12 cellular contexts compared by ENCODE assay signal in genomic region chr11:74682731-74683278, GRCh38. TPM values are rescaled to one million over a fixed set of nuclear protein-coding genes. Genes with fewer than 3 reads are reported as not detected.
DNase-seq lines count a peak whose midpoint lies in the region; ATAC-seq and TF ChIP-seq lines count a peak whose summit lies in the region.
"Had no signal": no experiment of that assay in that cellular context is flagged by ENCODE, and none has a peak within 500 bp of the region (broad histone marks: within the 10 kb centered on the region; RNA-seq: fewer than 3 reads in every experiment).

No MANE protein-coding gene starts in this region.

- H3K9me3 ChIP-seq in hepatocyte (ENCODE audit: low read depth) = no peaks in the 10 kb centered on the region
- no peaks in the 10 kb centered on the region for H3K9me3 ChIP-seq in ovary
- no peaks in the 10 kb centered on the region for H3K9me3 ChIP-seq in uterus

- H3K27ac ChIP-seq in hepatocyte (no peak overlapping the region), ovary (peak overlapping the region; percentile 0 to 70), uterus (peak overlapping the region; percentile 93 to 95)

- no peak for TF ChIP-seq POLR2A in ovary (IDR thresholded peaks at IDR 0.05)
- TF ChIP-seq POLR2A in uterus (IDR thresholded peaks at IDR 0.05) = no peak

- no peaks in the 10 kb centered on the region for H3K27me3 ChIP-seq in hepatocyte
- H3K27me3 ChIP-seq in ovary = no peaks in the 10 kb centered on the region
- H3K27me3 ChIP-seq in uterus = no peaks in the 10 kb centered on the region

- no peak for TF ChIP-seq EP300 in ovary (IDR thresholded peaks at IDR 0.05)

- peak overlapping the region; percentile 73 for H3K4me2 ChIP-seq in hepatocyte

- no peak overlapping the region for H3K4me3 ChIP-seq in hepatocyte
- peak overlapping the region; percentile 35 for H3K4me3 ChIP-seq in ovary
- peak overlapping the region in 1 of 2 donors; percentile 37 for H3K4me3 ChIP-seq in uterus

- H3K4me1 ChIP-seq in hepatocyte (ENCODE audit: insufficient read depth) (no peaks in the 10 kb centered on the region), ovary (ENCODE audit: insufficient read depth) (peaks cover 2% of the 10 kb centered on the region), uterus (peaks cover 4 to 31% of the 10 kb centered on the region in 2 donors)

- ATAC-seq in Right ventricle myocardium inferior (no peak), HG02885 (IDR thresholded peaks at IDR 0.05; ENCODE audit: poor library complexity, unreplicated experiment) (no peak), GM21786 (IDR thresholded peaks at IDR 0.05; ENCODE audit: unreplicated experiment) (no peak)

- no peaks in the 10 kb centered on the region for H3K79me2 ChIP-seq in hepatocyte

- intact Hi-C loops in cardiac septum (cut with DNase I) = no loop called here
- intact Hi-C loops in Right ventricle myocardium inferior (cut with DNase I) = no loop called here
- intact Hi-C loops in ovary (cut with DNase I) = no loop called here
- intact Hi-C loops in uterus (cut with DNase I; ENCODE audit: low total_unique reads) = no loop called here

- no peaks in the 10 kb centered on the region for H3K9me2 ChIP-seq in hepatocyte (replicated peaks; ENCODE audit: insufficient read depth)

- no peak overlapping the region for H2AFZ ChIP-seq in hepatocyte

- DNase-seq in cardiac septum (ENCODE audit: low spot score) (peak; percentile 36), Right ventricle myocardium inferior (ENCODE audit: missing footprints) (no peak), hepatocyte (ENCODE audit: low spot score) (no peak), ovary (peak in 2 of 5 donors; percentile 23 to 30), uterus (no peak)
- no peak for DNase-seq in activated T-cell treated with anti-CD3 and anti-CD28 coated beads, Interleukin-2, amount 50 U/mL, for 48 hours
- DNase-seq: activated CD8-positive, alpha-beta memory T cell treated with anti-CD3 and anti-CD28 coated beads, Interleukin-2, amount 50 U/mL, for 48 hours; NCI-H187 treated with DMSO at 0.1 percent for 48 hours; T1000 had no signal

- 91% methylated on average over 14 of the region's 14 CpGs for WGBS in hepatocyte (ENCODE audit: low lambda C conversion rate, missing lambda C conversion rate)
- 84 to 91% (median 89%) methylated on average over 14 of the region's 14 CpGs for WGBS in ovary, 3 donors

- no peaks in the 10 kb centered on the region for H4K20me1 ChIP-seq in hepatocyte (ENCODE audit: insufficient read depth, poor library complexity, severe bottlenecking)

- TF ChIP-seq CTCF in hepatocyte (IDR thresholded peaks at IDR 0.05; ENCODE audit: poor library complexity) = no peak
- TF ChIP-seq CTCF in ovary (IDR thresholded peaks at IDR 0.05) = no peak
- no peak for TF ChIP-seq CTCF in uterus (IDR thresholded peaks at IDR 0.05)

- H3K36me3 ChIP-seq in hepatocyte (replicated peaks; ENCODE audit: insufficient read depth, low read depth) (no peaks in the 10 kb centered on the region), ovary (no peaks in the 10 kb centered on the region), uterus (no peaks in the 10 kb centered on the region)

RNA-seq across cellular contexts. Expression of gene CHRDL2, which starts 48.4 kb away (rescaled TPM):
- total RNA-seq in cardiac septum (4.9 TPM), Right ventricle myocardium inferior (34.3 TPM), hepatocyte (0.44 and 0.83 TPM in 2 replicates), ovary (10 to 100 TPM in 1 of 7 donors, 1 to 10 TPM in 2, not detected in 4; 1.9 to 12.3 (median 2.7) TPM), uterus (100 to 1,000 TPM in 1 of 4 donors, 1 to 10 TPM in 1, under 1 TPM in 2; 0.41 to 115 (median 2.9) TPM)
- polyA plus RNA-seq in hepatocyte (4.7 and 9.2 TPM in 2 replicates), ovary (1 to 10 TPM in 1 of 2 donors, under 1 TPM in 1; 0.22 to 5.1 TPM)
- total RNA-seq: Daoy had no signal
